ENCODE assay signal across 16 cellular contexts in genomic region chr11:13433437-13433836, GRCh38. TPM values are rescaled to one million over a fixed set of nuclear protein-coding genes. Genes with fewer than 3 reads are reported as not detected.
DNase-seq lines count a peak whose midpoint lies in the region; ATAC-seq and TF ChIP-seq lines count a peak whose summit lies in the region.
"Had no signal": no experiment of that assay in that cellular context is flagged by ENCODE, and none has a peak within 500 bp of the region (broad histone marks: within the 10 kb centered on the region; RNA-seq: fewer than 3 reads in every experiment).

No MANE protein-coding gene starts in this region.

- no peak for TF ChIP-seq CTCF in OCI-LY7 (conservative IDR thresholded peaks at IDR 0.05; ENCODE audit: low read length)

- no peaks in the 10 kb centered on the region for H3K79me2 ChIP-seq in OCI-LY7 (ENCODE audit: insufficient read depth, low read depth, low read length)

- no peaks in the 10 kb centered on the region for H4K20me1 ChIP-seq in OCI-LY7 (ENCODE audit: insufficient read depth, low read length)

- H3K4me3 Mint-ChIP-seq in activated naive CD4-positive, alpha-beta T cell treated with anti-CD3 and anti-CD28 coated beads, Interleukin-2, amount 50 U/mL, for 24 hours = no peak overlapping the region
- H3K4me3 Mint-ChIP-seq: CD8-positive, alpha-beta memory T cell; H9 had no signal

- no peaks in the 10 kb centered on the region for H3K9me2 ChIP-seq in OCI-LY7 (ENCODE audit: insufficient read depth, low read length)

- H3K36me3 ChIP-seq in HUES48 (ENCODE audit: control insufficient read depth, insufficient read depth, low read length) = no peaks in the 10 kb centered on the region
- no peaks in the 10 kb centered on the region for H3K36me3 ChIP-seq in OCI-LY7 (ENCODE audit: insufficient read depth, low read length)
- H3K36me3 ChIP-seq: BE2C had no signal

- H3K9ac ChIP-seq in HUES48 (ENCODE audit: low read depth, low read length) = no peak overlapping the region

- peaks cover 4% of the 10 kb centered on the region for H3K9me3 Mint-ChIP-seq in activated naive CD4-positive, alpha-beta T cell treated with anti-CD3 and anti-CD28 coated beads, Interleukin-2, amount 50 U/mL, for 24 hours

- no TSS peak for BruUV-seq in OCI-LY7 (replicated peaks; lab: Mats Ljungman, UMichigan)

- H3K9me3 ChIP-seq in HUES48 (ENCODE audit: control insufficient read depth, insufficient read depth, low read length) = peaks cover 9% of the 10 kb centered on the region; the same call in 1 of the 2 replicates
- peaks cover 5% of the 10 kb centered on the region; the same call in 1 of the 2 replicates for H3K9me3 ChIP-seq in OCI-LY7 (ENCODE audit: low read length)
- H3K9me3 ChIP-seq: BE2C had no signal

- H3K27ac ChIP-seq in HUES48 (ENCODE audit: low read depth, low read length) (peak overlapping the region; percentile 34), caudate nucleus (ENCODE audit: low read depth, low read length) (peak overlapping the region; percentile 56), OCI-LY7 (ENCODE audit: low read depth, low read length, poor library complexity, severe bottlenecking) (no peak overlapping the region)

- H3K36me3 Mint-ChIP-seq in activated naive CD4-positive, alpha-beta T cell treated with anti-CD3 and anti-CD28 coated beads, Interleukin-2, amount 50 U/mL, for 24 hours = peaks cover 21% of the 10 kb centered on the region

- peaks cover 47% of the 10 kb centered on the region for H3K4me1 ChIP-seq in HUES48 (ENCODE audit: control insufficient read depth, insufficient read depth, low read length)
- no peaks in the 10 kb centered on the region for H3K4me1 ChIP-seq in OCI-LY7 (ENCODE audit: insufficient read depth, low read length, poor library complexity, severe bottlenecking)
- H3K4me1 ChIP-seq: BE2C had no signal

- no peak overlapping the region for H3K4me3 ChIP-seq in HUES48 (ENCODE audit: low read depth, low read length)
- no peak overlapping the region for H3K4me3 ChIP-seq in OCI-LY7 (ENCODE audit: low read depth, low read length, poor library complexity, severe bottlenecking)

- H3K27ac Mint-ChIP-seq in activated naive CD4-positive, alpha-beta T cell treated with anti-CD3 and anti-CD28 coated beads, Interleukin-2, amount 50 U/mL, for 24 hours = peak overlapping the region; percentile 48

- no peak for DNase-seq in activated naive CD4-positive, alpha-beta T cell treated with anti-CD3 and anti-CD28 coated beads, Interleukin-2, amount 50 U/mL, for 16 hours
- DNase-seq in caudate nucleus (lab: John Stamatoyannopoulos, UW) = no peak
- no peak for DNase-seq in OCI-LY7 (ENCODE audit: low spot score)
- DNase-seq: 8988T; BE2C; C1 segment of cervical spinal cord; CD4-positive, CD25-positive, alpha-beta regulatory T cell; CD8-positive, alpha-beta memory T cell; COR-L47; H9; IMR-90; KBM-7 had no signal

- CTCF ChIA-PET in OCI-LY7 (lab: Charles Lee; ENCODE audit: unreplicated experiment) = no interaction called here

- H2AFZ ChIP-seq in OCI-LY7 (ENCODE audit: low read length) = no peak overlapping the region

- intact Hi-C loops in OCI-LY7 (cut with micrococcal nuclease; ENCODE audit: unreplicated experiment) = no loop called here

- POLR2A ChIA-PET in OCI-LY7 (lab: Charles Lee) = interaction anchor here (0.6 kb wide), 1 partner anchor 1579 kb away, joined by 3 read pairs; no protein-coding TSS in a partner anchor

- H3K27me3 Mint-ChIP-seq in activated naive CD4-positive, alpha-beta T cell treated with anti-CD3 and anti-CD28 coated beads, Interleukin-2, amount 50 U/mL, for 24 hours = no peaks in the 10 kb centered on the region
- H3K27me3 Mint-ChIP-seq: CD4-positive, CD25-positive, alpha-beta regulatory T cell; CD8-positive, alpha-beta memory T cell had no signal

- H3K27me3 ChIP-seq in HUES48 (ENCODE audit: control insufficient read depth, insufficient read depth, low read length) = no peaks in the 10 kb centered on the region
- H3K27me3 ChIP-seq: BE2C had no signal

- ATAC-seq in GM21423 (IDR thresholded peaks at IDR 0.05; ENCODE audit: unreplicated experiment) (no peak), GM18858 (IDR thresholded peaks at IDR 0.05; ENCODE audit: unreplicated experiment) (no peak)

- H3K4me2 ChIP-seq in OCI-LY7 (ENCODE audit: low read length) = no peak overlapping the region

- H3K4me1 Mint-ChIP-seq in activated naive CD4-positive, alpha-beta T cell treated with anti-CD3 and anti-CD28 coated beads, Interleukin-2, amount 50 U/mL, for 24 hours = peaks cover 55% of the 10 kb centered on the region

RNA-seq across cellular contexts. Expression of gene BTBD10, which starts 29.6 kb away (rescaled TPM):
- total RNA-seq in OCI-LY7 (2014; rRNA removed; shearing (Covaris generic)) = 23.7 and 25.0 TPM in 2 replicates
- total RNA-seq in OCI-LY7 (2022) = 21.3 and 23.0 TPM in 2 replicates
